1 cellular context compared by ENCODE assay signal in the genomic region with DNA sequence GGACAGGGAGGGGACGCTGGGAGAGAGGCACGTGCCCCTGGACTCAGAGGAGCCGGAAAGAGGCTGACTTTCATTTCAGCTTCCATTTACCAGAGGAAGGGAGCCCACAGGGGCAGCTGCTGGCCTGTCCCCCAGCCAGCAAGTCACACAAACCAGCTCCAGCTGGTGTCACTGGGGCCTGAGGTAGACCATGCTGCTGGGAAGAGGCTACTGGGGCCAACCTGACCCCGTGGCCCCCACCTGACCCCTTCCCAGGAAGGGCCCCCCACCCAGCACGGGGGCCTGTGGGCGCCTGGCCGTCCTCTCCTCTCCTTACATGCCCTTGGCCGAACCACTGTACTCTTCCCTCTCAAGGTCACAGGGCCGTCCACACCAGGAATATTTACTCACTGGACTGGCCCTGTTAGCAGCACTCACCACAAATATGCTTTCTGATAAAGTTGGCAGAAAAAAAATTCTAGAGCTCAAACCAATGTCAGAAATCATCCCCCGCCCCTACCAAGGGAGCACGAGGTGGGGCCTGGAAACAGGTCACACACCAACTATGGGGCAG.
TF ChIP-seq lines count a peak whose summit lies in the region.

No MANE protein-coding gene starts in this region.

TF ChIP-seq in GM23338, 12 proteins besides CTCF, POLR2A, EP300 and RAD21 (continued from another document):
- TF ChIP-seq, protein P1, sequence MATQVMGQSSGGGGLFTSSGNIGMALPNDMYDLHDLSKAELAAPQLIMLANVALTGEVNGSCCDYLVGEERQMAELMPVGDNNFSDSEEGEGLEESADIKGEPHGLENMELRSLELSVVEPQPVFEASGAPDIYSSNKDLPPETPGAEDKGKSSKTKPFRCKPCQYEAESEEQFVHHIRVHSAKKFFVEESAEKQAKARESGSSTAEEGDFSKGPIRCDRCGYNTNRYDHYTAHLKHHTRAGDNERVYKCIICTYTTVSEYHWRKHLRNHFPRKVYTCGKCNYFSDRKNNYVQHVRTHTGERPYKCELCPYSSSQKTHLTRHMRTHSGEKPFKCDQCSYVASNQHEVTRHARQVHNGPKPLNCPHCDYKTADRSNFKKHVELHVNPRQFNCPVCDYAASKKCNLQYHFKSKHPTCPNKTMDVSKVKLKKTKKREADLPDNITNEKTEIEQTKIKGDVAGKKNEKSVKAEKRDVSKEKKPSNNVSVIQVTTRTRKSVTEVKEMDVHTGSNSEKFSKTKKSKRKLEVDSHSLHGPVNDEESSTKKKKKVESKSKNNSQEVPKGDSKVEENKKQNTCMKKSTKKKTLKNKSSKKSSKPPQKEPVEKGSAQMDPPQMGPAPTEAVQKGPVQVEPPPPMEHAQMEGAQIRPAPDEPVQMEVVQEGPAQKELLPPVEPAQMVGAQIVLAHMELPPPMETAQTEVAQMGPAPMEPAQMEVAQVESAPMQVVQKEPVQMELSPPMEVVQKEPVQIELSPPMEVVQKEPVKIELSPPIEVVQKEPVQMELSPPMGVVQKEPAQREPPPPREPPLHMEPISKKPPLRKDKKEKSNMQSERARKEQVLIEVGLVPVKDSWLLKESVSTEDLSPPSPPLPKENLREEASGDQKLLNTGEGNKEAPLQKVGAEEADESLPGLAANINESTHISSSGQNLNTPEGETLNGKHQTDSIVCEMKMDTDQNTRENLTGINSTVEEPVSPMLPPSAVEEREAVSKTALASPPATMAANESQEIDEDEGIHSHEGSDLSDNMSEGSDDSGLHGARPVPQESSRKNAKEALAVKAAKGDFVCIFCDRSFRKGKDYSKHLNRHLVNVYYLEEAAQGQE (IDR thresholded peaks at IDR 0.05; ENCODE audit: unreplicated experiment): no peak
- TF ChIP-seq EZH2phosphoT487 (IDR thresholded peaks at IDR 0.05; ENCODE audit: unreplicated experiment) (no peak), EZH2 (IDR thresholded peaks at IDR 0.05; ENCODE audit: low read depth, unreplicated experiment) (no peak), ETS1 (IDR thresholded peaks at IDR 0.05) (no peak), ZNF114 (CRISPR knock-in tag; IDR thresholded peaks at IDR 0.05) (no peak), STAT1 (IDR thresholded peaks at IDR 0.05; ENCODE audit: unreplicated experiment) (no peak), CREB1 (CRISPR knock-in tag; IDR thresholded peaks at IDR 0.05; ENCODE audit: low read depth) (no peak)
- TF ChIP-seq, protein P2, sequence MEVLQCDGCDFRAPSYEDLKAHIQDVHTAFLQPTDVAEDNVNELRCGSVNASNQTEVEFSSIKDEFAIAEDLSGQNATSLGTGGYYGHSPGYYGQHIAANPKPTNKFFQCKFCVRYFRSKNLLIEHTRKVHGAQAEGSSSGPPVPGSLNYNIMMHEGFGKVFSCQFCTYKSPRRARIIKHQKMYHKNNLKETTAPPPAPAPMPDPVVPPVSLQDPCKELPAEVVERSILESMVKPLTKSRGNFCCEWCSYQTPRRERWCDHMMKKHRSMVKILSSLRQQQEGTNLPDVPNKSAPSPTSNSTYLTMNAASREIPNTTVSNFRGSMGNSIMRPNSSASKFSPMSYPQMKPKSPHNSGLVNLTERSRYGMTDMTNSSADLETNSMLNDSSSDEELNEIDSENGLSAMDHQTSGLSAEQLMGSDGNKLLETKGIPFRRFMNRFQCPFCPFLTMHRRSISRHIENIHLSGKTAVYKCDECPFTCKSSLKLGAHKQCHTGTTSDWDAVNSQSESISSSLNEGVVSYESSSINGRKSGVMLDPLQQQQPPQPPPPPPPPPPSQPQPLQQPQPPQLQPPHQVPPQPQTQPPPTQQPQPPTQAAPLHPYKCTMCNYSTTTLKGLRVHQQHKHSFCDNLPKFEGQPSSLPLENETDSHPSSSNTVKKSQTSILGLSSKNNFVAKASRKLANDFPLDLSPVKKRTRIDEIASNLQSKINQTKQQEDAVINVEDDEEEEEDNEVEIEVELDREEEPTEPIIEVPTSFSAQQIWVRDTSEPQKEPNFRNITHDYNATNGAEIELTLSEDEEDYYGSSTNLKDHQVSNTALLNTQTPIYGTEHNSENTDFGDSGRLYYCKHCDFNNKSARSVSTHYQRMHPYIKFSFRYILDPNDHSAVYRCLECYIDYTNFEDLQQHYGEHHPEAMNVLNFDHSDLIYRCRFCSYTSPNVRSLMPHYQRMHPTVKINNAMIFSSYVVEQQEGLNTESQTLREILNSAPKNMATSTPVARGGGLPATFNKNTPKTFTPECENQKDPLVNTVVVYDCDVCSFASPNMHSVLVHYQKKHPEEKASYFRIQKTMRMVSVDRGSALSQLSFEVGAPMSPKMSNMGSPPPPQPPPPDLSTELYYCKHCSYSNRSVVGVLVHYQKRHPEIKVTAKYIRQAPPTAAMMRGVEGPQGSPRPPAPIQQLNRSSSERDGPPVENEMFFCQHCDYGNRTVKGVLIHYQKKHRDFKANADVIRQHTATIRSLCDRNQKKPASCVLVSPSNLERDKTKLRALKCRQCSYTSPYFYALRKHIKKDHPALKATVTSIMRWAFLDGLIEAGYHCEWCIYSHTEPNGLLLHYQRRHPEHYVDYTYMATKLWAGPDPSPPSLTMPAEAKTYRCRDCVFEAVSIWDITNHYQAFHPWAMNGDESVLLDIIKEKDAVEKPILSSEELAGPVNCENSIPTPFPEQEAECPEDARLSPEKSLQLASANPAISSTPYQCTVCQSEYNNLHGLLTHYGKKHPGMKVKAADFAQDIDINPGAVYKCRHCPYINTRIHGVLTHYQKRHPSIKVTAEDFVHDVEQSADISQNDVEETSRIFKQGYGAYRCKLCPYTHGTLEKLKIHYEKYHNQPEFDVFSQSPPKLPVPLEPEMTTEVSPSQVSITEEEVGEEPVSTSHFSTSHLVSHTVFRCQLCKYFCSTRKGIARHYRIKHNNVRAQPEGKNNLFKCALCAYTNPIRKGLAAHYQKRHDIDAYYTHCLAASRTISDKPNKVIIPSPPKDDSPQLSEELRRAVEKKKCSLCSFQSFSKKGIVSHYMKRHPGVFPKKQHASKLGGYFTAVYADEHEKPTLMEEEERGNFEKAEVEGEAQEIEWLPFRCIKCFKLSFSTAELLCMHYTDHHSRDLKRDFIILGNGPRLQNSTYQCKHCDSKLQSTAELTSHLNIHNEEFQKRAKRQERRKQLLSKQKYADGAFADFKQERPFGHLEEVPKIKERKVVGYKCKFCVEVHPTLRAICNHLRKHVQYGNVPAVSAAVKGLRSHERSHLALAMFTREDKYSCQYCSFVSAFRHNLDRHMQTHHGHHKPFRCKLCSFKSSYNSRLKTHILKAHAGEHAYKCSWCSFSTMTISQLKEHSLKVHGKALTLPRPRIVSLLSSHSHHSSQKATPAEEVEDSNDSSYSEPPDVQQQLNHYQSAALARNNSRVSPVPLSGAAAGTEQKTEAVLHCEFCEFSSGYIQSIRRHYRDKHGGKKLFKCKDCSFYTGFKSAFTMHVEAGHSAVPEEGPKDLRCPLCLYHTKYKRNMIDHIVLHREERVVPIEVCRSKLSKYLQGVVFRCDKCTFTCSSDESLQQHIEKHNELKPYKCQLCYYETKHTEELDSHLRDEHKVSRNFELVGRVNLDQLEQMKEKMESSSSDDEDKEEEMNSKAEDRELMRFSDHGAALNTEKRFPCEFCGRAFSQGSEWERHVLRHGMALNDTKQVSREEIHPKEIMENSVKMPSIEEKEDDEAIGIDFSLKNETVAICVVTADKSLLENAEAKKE (CRISPR knock-in tag; IDR thresholded peaks at IDR 0.05): no peak
